In genomic region chr14:77682158-77682553, GRCh38 we compare ENCODE assay signal across 14 cellular contexts. TPM values are rescaled to one million over a fixed set of nuclear protein-coding genes. Genes with fewer than 3 reads are reported as not detected.
DNase-seq lines count a peak whose midpoint lies in the region; FAIRE-seq and TF ChIP-seq lines count a peak whose summit lies in the region.
"Had no signal": no experiment of that assay in that cellular context is flagged by ENCODE, and none has a peak within 500 bp of the region (broad histone marks: within the 10 kb centered on the region; RNA-seq: fewer than 3 reads in every experiment).

No MANE protein-coding gene starts in this region.

- DNase-seq in DMS153 (lab: John Stamatoyannopoulos, UW) (peak; percentile 33), DMS153 treated with DMSO at 0.1 percent for 48 hours (lab: John Stamatoyannopoulos, UW; ENCODE audit: unreplicated experiment) (no peak), adipocyte (ENCODE audit: low read depth) (peak; percentile 35), foreskin fibroblast (peak; percentile 9 to 33), small intestine (peak; percentile 76), iPS-NIHi7 (ENCODE audit: extremely low spot score) (no peak)
- DNase-seq in effector CD8-positive, alpha-beta T cell (lab: John Stamatoyannopoulos, UW): no peak
- DNase-seq in activated CD4-positive, CD25-positive, alpha-beta regulatory T cell treated with anti-CD3 and anti-CD28 coated beads, Interleukin-2, amount 50 U/mL, for 72 hours: no peak
- DNase-seq: 8988T; activated T-cell treated with anti-CD3 and anti-CD28 coated beads, Interleukin-2, amount 50 U/mL, for 48 hours; DND-41; RPMI8226; WERI-Rb-1 had no signal

- H3K27me3 ChIP-seq in adipocyte (replicated peaks; ENCODE audit: control insufficient read depth, insufficient read depth, low read length) (no peaks in the 10 kb centered on the region), small intestine (ENCODE audit: control insufficient read depth in 2 of 2, insufficient read depth in 2 of 2, low read length in 2 of 2) (no peaks in the 10 kb centered on the region)

- 0 to 23% (median 2%) methylated on average over 1 of the region's 1 CpG for WGBS in small intestine, 3 donors

- peak; percentile 86 for FAIRE-seq in small intestine (lab: Jason Lieb, UNC)
- FAIRE-seq: GM18507 had no signal

- H3K9ac ChIP-seq in adipocyte (ENCODE audit: low read length): no peak overlapping the region

- H3K4me1 ChIP-seq in adipocyte (ENCODE audit: control insufficient read depth, insufficient read depth, low read length) (no peaks in the 10 kb centered on the region), small intestine (ENCODE audit: control insufficient read depth in 2 of 2, insufficient read depth in 1 of 2, low read depth in 1 of 2, low read length in 1 of 2) (peaks cover 5 to 6% of the 10 kb centered on the region in 2 donors)

- H3K27ac ChIP-seq in small intestine (ENCODE audit: low read depth in 1 of 2, low read length in 1 of 2): no peak overlapping the region
- H3K27ac ChIP-seq: WERI-Rb-1 had no signal

- H3K36me3 ChIP-seq in adipocyte (ENCODE audit: control insufficient read depth, insufficient read depth, low read length, severe bottlenecking) (peaks cover 26% of the 10 kb centered on the region), small intestine (ENCODE audit: control insufficient read depth in 2 of 2, insufficient read depth in 2 of 2, low read length in 2 of 2) (peaks cover 0 to 4% of the 10 kb centered on the region in 2 donors)

- no peak for TF ChIP-seq CTCF in foreskin fibroblast (IDR thresholded peaks at IDR 0.05; ENCODE audit: low read depth, low read length)

- H3K4me3 ChIP-seq in adipocyte (ENCODE audit: low read length) (no peak overlapping the region), foreskin fibroblast (ENCODE audit: low read depth in 1 of 2, low read length in 2 of 2) (no peak overlapping the region), small intestine (ENCODE audit: low read depth in 1 of 2, low read length in 2 of 2) (no peak overlapping the region)

- H3K9me3 ChIP-seq in adipocyte (ENCODE audit: control insufficient read depth, low read length) (no peaks in the 10 kb centered on the region), small intestine (ENCODE audit: control insufficient read depth, low read depth) (no peaks in the 10 kb centered on the region)

RNA-seq across cellular contexts. Expression of gene ALKBH1, which starts 25.7 kb away (rescaled TPM):
- polyA plus RNA-seq in small intestine: 10 to 100 TPM in 1 of 3 donors, 1 to 10 TPM in 2; 5.8 to 11.6 (median 7.5) TPM

RNA-seq across cellular contexts. Expression of gene SLIRP, which starts 25.7 kb away (rescaled TPM):
- polyA plus RNA-seq in small intestine: 100 to 1,000 TPM; 425 to 497 (median 434) TPM

Comparison
In these comparisons a context has a peak if more than half of its experiments do, and no peak if none do; other contexts are left out.
1. DNase-seq: peak in DMS153 (single experiment), adipocyte (single experiment), foreskin fibroblast (2 of 2) and small intestine (single experiment); none in DMS153 treated with DMSO at 0.1 percent for 48 hours (single experiment), effector CD8-positive, alpha-beta T cell (single experiment), activated CD4-positive, CD25-positive, alpha-beta regulatory T cell treated with anti-CD3 and anti-CD28 coated beads, Interleukin-2, amount 50 U/mL, for 72 hours (single experiment) and iPS-NIHi7 (single experiment).